ENCODE assay signal across 8 cellular contexts in the genomic region with DNA sequence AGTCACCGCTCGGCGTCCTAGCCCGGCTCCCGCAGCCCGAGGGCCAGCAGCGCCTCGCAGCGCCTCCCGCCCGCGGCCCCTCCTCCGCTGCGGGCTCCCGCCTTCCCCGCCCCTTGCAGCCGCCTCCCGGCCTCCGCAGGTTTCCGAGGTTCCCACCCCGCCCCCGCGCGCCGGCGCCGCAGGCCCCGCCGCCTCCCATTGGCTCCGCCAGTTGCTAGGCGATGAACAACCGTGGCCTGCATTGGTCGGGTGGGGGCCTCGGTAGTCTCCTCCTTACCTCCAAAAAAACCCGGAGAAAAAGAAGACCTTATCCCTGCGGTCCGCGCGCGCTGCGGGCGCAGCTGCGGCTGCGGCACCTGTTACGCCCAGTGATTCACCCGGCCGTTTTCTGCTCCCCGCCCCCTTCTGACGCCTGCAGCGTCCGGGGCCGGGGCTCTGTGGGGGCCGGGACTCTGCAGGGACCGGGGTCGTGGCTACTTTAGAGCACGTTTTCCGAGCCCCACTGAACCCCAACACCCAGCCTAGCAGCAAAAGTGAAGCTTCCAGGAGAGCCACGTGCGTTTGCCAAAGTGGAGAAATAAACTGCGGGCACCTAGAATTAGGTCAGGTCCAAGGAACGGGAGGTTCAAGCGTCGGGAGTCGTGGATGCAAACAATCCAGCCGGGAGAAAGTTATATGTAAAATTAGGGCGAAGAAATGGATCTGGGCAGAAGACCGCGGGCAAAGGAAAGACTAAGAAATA. TPM values are rescaled to one million over a fixed set of nuclear protein-coding genes. Genes with fewer than 3 reads are reported as not detected.
A peak's percentile ranks its signal among the peaks of the same experiment; 100 is the strongest.
DNase-seq lines count a peak whose midpoint lies in the region; ATAC-seq and TF ChIP-seq lines count a peak whose summit lies in the region.

A gene with protein sequence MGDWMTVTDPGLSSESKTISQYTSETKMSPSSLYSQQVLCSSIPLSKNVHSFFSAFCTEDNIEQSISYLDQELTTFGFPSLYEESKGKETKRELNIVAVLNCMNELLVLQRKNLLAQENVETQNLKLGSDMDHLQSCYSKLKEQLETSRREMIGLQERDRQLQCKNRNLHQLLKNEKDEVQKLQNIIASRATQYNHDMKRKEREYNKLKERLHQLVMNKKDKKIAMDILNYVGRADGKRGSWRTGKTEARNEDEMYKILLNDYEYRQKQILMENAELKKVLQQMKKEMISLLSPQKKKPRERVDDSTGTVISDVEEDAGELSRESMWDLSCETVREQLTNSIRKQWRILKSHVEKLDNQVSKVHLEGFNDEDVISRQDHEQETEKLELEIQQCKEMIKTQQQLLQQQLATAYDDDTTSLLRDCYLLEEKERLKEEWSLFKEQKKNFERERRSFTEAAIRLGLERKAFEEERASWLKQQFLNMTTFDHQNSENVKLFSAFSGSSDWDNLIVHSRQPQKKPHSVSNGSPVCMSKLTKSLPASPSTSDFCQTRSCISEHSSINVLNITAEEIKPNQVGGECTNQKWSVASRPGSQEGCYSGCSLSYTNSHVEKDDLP (minus strand): TSS at position 65 of the 742 bp plus-strand sequence. CDS start 19,242 bp downstream, outside the sequence.

- H3K4me1 ChIP-seq in BE2C, result no peaks in the 10 kb centered on the region

- POLR2A ChIA-PET in activated CD4-positive, alpha-beta T cell treated with anti-CD3 and anti-CD28 coated beads for 36 hours (lab: Charles Lee), result no interaction called here

- H3K9me3 Mint-ChIP-seq in activated CD4-positive, alpha-beta T cell treated with anti-CD3 and anti-CD28 coated beads for 36 hours (ENCODE audit: low read depth), result no peaks in the 10 kb centered on the region

- H3K27me3 Mint-ChIP-seq in activated CD4-positive, alpha-beta T cell treated with anti-CD3 and anti-CD28 coated beads for 36 hours, result no peaks in the 10 kb centered on the region

- peak within 1 kb of the TSS; percentile 76 for H3K4me3 ChIP-seq in BE2C (ENCODE audit: low read depth, low read length)

- H3K4me1 Mint-ChIP-seq in activated CD4-positive, alpha-beta T cell treated with anti-CD3 and anti-CD28 coated beads for 36 hours, result peaks cover 57% of the 10 kb centered on the region

- peak within 1 kb of the TSS; percentile 75 for H3K27ac ChIP-seq in cingulate gyrus (ENCODE audit: low read depth, low read length)

- CTCF ChIA-PET in activated CD4-positive, alpha-beta T cell treated with anti-CD3 and anti-CD28 coated beads for 36 hours (lab: Charles Lee), result interaction anchor here (1.6 to 4.3 kb wide), 2 partner anchors 33 to 63 kb away, joined by 3 to 17 read pairs; no protein-coding TSS in a partner anchor

- peak; percentile 88 for ATAC-seq in HG03457 (IDR thresholded peaks at IDR 0.05; ENCODE audit: unreplicated experiment)
- ATAC-seq in activated CD4-positive, alpha-beta T cell treated with anti-CD3 and anti-CD28 coated beads for 36 hours, result peak; percentile 89

- intact Hi-C loops in activated CD4-positive, alpha-beta T cell treated with anti-CD3 and anti-CD28 coated beads for 36 hours (cut with DNase I, micrococcal nuclease), result loop anchor here (1.0 to 5.0 kb wide), 14 partner anchors 68 to 613 kb away; a partner anchor contains a TSS

- TF ChIP-seq CTCF in BE2C (IDR thresholded peaks at IDR 0.05; ENCODE audit: low read depth, low read length), result no peak

- no peaks in the 10 kb centered on the region for H3K36me3 ChIP-seq in BE2C

- DNase-seq in BE2C (peak; percentile 96), GM19240 (ENCODE audit: insufficient read length, low spot score) (peak; percentile 75), NCI-H524 (lab: John Stamatoyannopoulos, UW) (peak; percentile 92 to 96), kidney glomerular epithelial cell (lab: John Stamatoyannopoulos, UW) (peak; percentile 88)
- DNase-seq in activated CD4-positive, alpha-beta T cell treated with anti-CD3 and anti-CD28 coated beads for 36 hours, result peak; percentile 99
- peak; percentile 98 to 99 for DNase-seq in stimulated activated CD4-positive, alpha-beta T cell treated with anti-CD3 and anti-CD28 coated beads, Interleukin-15, amount 100 ng/mL, for 48 hours (ENCODE audit: low read depth in 2 of 2)

- peak within 1 kb of the TSS; percentile 85 for H3K27ac Mint-ChIP-seq in activated CD4-positive, alpha-beta T cell treated with anti-CD3 and anti-CD28 coated beads for 36 hours

- H3K4me3 Mint-ChIP-seq in activated CD4-positive, alpha-beta T cell treated with anti-CD3 and anti-CD28 coated beads for 36 hours, result peak within 1 kb of the TSS; percentile 91

- no peaks in the 10 kb centered on the region for H3K27me3 ChIP-seq in BE2C

- no peaks in the 10 kb centered on the region for H3K36me3 Mint-ChIP-seq in activated CD4-positive, alpha-beta T cell treated with anti-CD3 and anti-CD28 coated beads for 36 hours (ENCODE audit: low read depth)

- H3K9me3 ChIP-seq in BE2C, result no peaks in the 10 kb centered on the region

RNA-seq across cellular contexts. Expression of the gene that starts here (rescaled TPM):
- 5.9 TPM for polyA plus RNA-seq in BE2C (2012; ENCODE audit: insufficient read depth, insufficient read length, low read depth)
- total RNA-seq in activated CD4-positive, alpha-beta T cell treated with anti-CD3 and anti-CD28 coated beads for 36 hours, result 10 to 100 TPM; 10.3 to 12.3 TPM

Comparison
In these comparisons a context has a peak if more than half of its experiments do, and no peak if none do; other contexts are left out.
1. Peak in every context shown above with its lines: DNase-seq, ATAC-seq, H3K4me3 ChIP-seq and H3K27ac ChIP-seq.